8 cellular contexts compared by ENCODE assay signal in genomic region chr10:12656518-12657142, GRCh38.
A peak's percentile ranks its signal among the peaks of the same experiment; 100 is the strongest.
DNase-seq lines count a peak whose midpoint lies in the region; ATAC-seq, FAIRE-seq and TF ChIP-seq lines count a peak whose summit lies in the region.

No MANE protein-coding gene starts in this region.

- TF ChIP-seq EP300 in tibial nerve (IDR thresholded peaks at IDR 0.05) = no peak

- TF ChIP-seq CTCF in astrocyte of the spinal cord (IDR thresholded peaks at IDR 0.05; ENCODE audit: low read depth, low read length) = peak; percentile 79
- peak in 2 of 3 experiments; percentile 66 to 74 for TF ChIP-seq CTCF in keratinocyte (optimal IDR thresholded peaks at IDR 0.05 in 1 of 3, IDR thresholded peaks at IDR 0.05 in 1 of 3, conservative IDR thresholded peaks at IDR 0.05 in 1 of 3; ENCODE audit: extremely low read depth in 1 of 3, insufficient read depth in 2 of 3, low read length in 3 of 3)
- peak; percentile 21 to 55 (median 38) for TF ChIP-seq CTCF in tibial nerve (IDR thresholded peaks at IDR 0.05)

- no peak overlapping the region for H2AFZ ChIP-seq in keratinocyte (ENCODE audit: control insufficient read depth, low read length)

- H3K9ac ChIP-seq in BLaER1 (no peak overlapping the region), keratinocyte (ENCODE audit: control insufficient read depth, extremely low read depth, insufficient read depth, low read length) (no peak overlapping the region)

- WGBS in tibial nerve, 2 donors = 76 to 81% methylated on average over 4 of the region's 4 CpGs

- FAIRE-seq in GM19239 (lab: Jason Lieb, UNC) = peak; percentile 77
- peak; percentile 60 for FAIRE-seq in keratinocyte (lab: Jason Lieb, UNC)

- peaks cover 19% of the 10 kb centered on the region for H3K9me3 ChIP-seq in BLaER1
- H3K9me3 ChIP-seq in keratinocyte (ENCODE audit: control insufficient read depth, low read depth, low read length) = no peaks in the 10 kb centered on the region
- H3K9me3 ChIP-seq in tibial nerve = peaks cover 0 to 13% (median 0%) of the 10 kb centered on the region in 4 donors

- 0 out of 2 replicates have a peak, but pooled peaks cover 7% of the 10 kb centered on the region for H3K36me3 ChIP-seq in BLaER1
- no peaks in the 10 kb centered on the region for H3K36me3 ChIP-seq in keratinocyte (ENCODE audit: control insufficient read depth in 2 of 2, extremely low read depth in 1 of 2, insufficient read depth in 2 of 2, low read length in 2 of 2)
- H3K36me3 ChIP-seq in tibial nerve = peaks cover 0 to 6% (median 0%) of the 10 kb centered on the region in 3 donors

- DNase-seq in GM19239 (ENCODE audit: insufficient read length, low spot score) (peak; percentile 46), NCI-H510A (lab: John Stamatoyannopoulos, UW) (peak; percentile 16), astrocyte of the spinal cord (ENCODE audit: low read depth, low spot score) (peak; percentile 75), keratinocyte (ENCODE audit: low read depth, low spot score) (peak; percentile 26), tibial nerve (ENCODE audit: low spot score in 2 of 2) (no peak)
- DNase-seq in activated T-cell treated with anti-CD3 and anti-CD28 coated beads, Interleukin-2, amount 50 U/mL, for 1 hour = no peak

- no peaks in the 10 kb centered on the region for H3K9me1 ChIP-seq in keratinocyte (ENCODE audit: control insufficient read depth, extremely low read depth, insufficient read depth, low read length)

- no peak for ATAC-seq in GM21576 (IDR thresholded peaks at IDR 0.05; ENCODE audit: unreplicated experiment)

- in situ Hi-C loops in astrocyte of the spinal cord (cut with HindIII; ENCODE audit: low sequenced_read_pairs) = loop anchor here (25.0 kb wide), 1 partner anchor 394 kb away; no protein-coding TSS in a partner anchor

- H3K4me3 ChIP-seq in BLaER1 (no peak overlapping the region), astrocyte of the spinal cord (ENCODE audit: low read depth, low read length) (no peak overlapping the region), keratinocyte (ENCODE audit: control insufficient read depth in 2 of 3, extremely low read depth in 1 of 3, insufficient read depth in 2 of 3, low read depth in 1 of 3, low read length in 3 of 3) (no peak overlapping the region), tibial nerve (no peak overlapping the region)

- TF ChIP-seq POLR2A in tibial nerve (IDR thresholded peaks at IDR 0.05) = no peak

- H3K4me2 ChIP-seq in BLaER1 (peak overlapping the region; percentile 53), keratinocyte (ENCODE audit: control insufficient read depth, extremely low read depth, insufficient read depth, low read depth, low read length) (no peak overlapping the region)

- H3K27me3 ChIP-seq in BLaER1 = no peaks in the 10 kb centered on the region
- no peaks in the 10 kb centered on the region for H3K27me3 ChIP-seq in keratinocyte (ENCODE audit: control insufficient read depth, extremely low read depth, insufficient read depth, low read length)
- H3K27me3 ChIP-seq in tibial nerve = no peaks in the 10 kb centered on the region

- H4K20me1 ChIP-seq in BLaER1 = no peaks in the 10 kb centered on the region
- H4K20me1 ChIP-seq in keratinocyte (ENCODE audit: control insufficient read depth, extremely low read depth, insufficient read depth, low read length) = no peaks in the 10 kb centered on the region

- no peak overlapping the region for H3K27ac ChIP-seq in BLaER1
- no peak overlapping the region for H3K27ac ChIP-seq in keratinocyte (ENCODE audit: control insufficient read depth, insufficient read depth, low read length)
- H3K27ac ChIP-seq in tibial nerve = no peak overlapping the region

- H3K79me2 ChIP-seq in keratinocyte (ENCODE audit: control insufficient read depth, insufficient read depth, low read length) = no peaks in the 10 kb centered on the region

- dilution Hi-C loops in keratinocyte (cut with MboI; ENCODE audit: extremely low pct_ligation_motif_present, low sequenced_read_pairs) = loop anchor here (25.0 kb wide), 1 partner anchor 194 kb away; no protein-coding TSS in a partner anchor

- peaks cover 18% of the 10 kb centered on the region for H3K4me1 ChIP-seq in BLaER1
- no peaks in the 10 kb centered on the region for H3K4me1 ChIP-seq in keratinocyte (ENCODE audit: control insufficient read depth, extremely low read depth, insufficient read depth, low read length)
- no peaks in the 10 kb centered on the region for H3K4me1 ChIP-seq in tibial nerve

Comparison
In these comparisons a context has a peak if more than half of its experiments do, and no peak if none do; other contexts are left out.
1. DNase-seq: peak in GM19239 (single experiment), NCI-H510A (single experiment), astrocyte of the spinal cord (single experiment) and keratinocyte (single experiment); none in tibial nerve (0 of 2) and activated T-cell treated with anti-CD3 and anti-CD28 coated beads, Interleukin-2, amount 50 U/mL, for 1 hour (single experiment).
2. Peak in every context shown above with its lines, with median percentiles within 50 percentile points of each other: CTCF ChIP-seq.